8 cellular contexts compared by ENCODE assay signal in genomic region chr12:108831309-108831991, GRCh38. TPM values are rescaled to one million over a fixed set of nuclear protein-coding genes. Genes with fewer than 3 reads are reported as not detected.
DNase-seq lines count a peak whose midpoint lies in the region; ATAC-seq and TF ChIP-seq lines count a peak whose summit lies in the region.

No MANE protein-coding gene starts in this region.

- H3K27me3 ChIP-seq in muscle layer of duodenum (ENCODE audit: low read depth, low read length) (no peaks in the 10 kb centered on the region), BE2C (no peaks in the 10 kb centered on the region)

- in situ Hi-C loops in GM13977 (cut with MboI; ENCODE audit: low pct_unique_long_range_greater_than_20kb, low sequenced_read_pairs, unreplicated experiment): no loop called here

- peak; percentile 67 for ATAC-seq in GM21423 (IDR thresholded peaks at IDR 0.05; ENCODE audit: unreplicated experiment)
- ATAC-seq in HG03520 (IDR thresholded peaks at IDR 0.05; ENCODE audit: unreplicated experiment): peak; percentile 56
- no peak for ATAC-seq in HG03039 (IDR thresholded peaks at IDR 0.05; ENCODE audit: unreplicated experiment)

- peaks cover 15% of the 10 kb centered on the region in 2 donors for H3K36me3 ChIP-seq in muscle layer of duodenum (ENCODE audit: control insufficient read depth in 1 of 2, insufficient read depth in 2 of 2, low read length in 2 of 2)
- H3K36me3 ChIP-seq in BE2C: peaks cover 19% of the 10 kb centered on the region

- H3K27ac ChIP-seq in muscle layer of duodenum (ENCODE audit: low read length): peak overlapping the region; percentile 10

- no peak overlapping the region for H3K4me3 ChIP-seq in muscle layer of duodenum (ENCODE audit: low read depth in 1 of 2, low read length in 2 of 2)
- no peak overlapping the region for H3K4me3 ChIP-seq in BE2C (ENCODE audit: low read depth, low read length)

- DNase-seq in GM13977 (ENCODE audit: low spot score): peak; percentile 64
- no peak for DNase-seq in GDM1 (lab: John Stamatoyannopoulos, UW)
- DNase-seq in BE2C: no peak
- DNase-seq in kidney tubule cell (ENCODE audit: low spot score): no peak

- H3K9me3 ChIP-seq in muscle layer of duodenum (ENCODE audit: control insufficient read depth in 1 of 2, low read length in 2 of 2) (no peaks in the 10 kb centered on the region), BE2C (no peaks in the 10 kb centered on the region)

- H3K4me1 ChIP-seq in muscle layer of duodenum (ENCODE audit: control insufficient read depth in 1 of 2, insufficient read depth in 2 of 2, low read length in 2 of 2) (peaks cover 18 to 19% of the 10 kb centered on the region in 2 donors), BE2C (peaks cover 8% of the 10 kb centered on the region)

- TF ChIP-seq CTCF in GM13977 (IDR thresholded peaks at IDR 0.05; ENCODE audit: extremely low read depth, insufficient read depth, missing control alignments): no peak
- TF ChIP-seq CTCF in BE2C (IDR thresholded peaks at IDR 0.05; ENCODE audit: low read depth, low read length): no peak

RNA-seq across cellular contexts. Expression of gene SSH1, which starts 25.9 kb away (rescaled TPM):
- 21.5 TPM for polyA plus RNA-seq in BE2C (2012; ENCODE audit: insufficient read depth, insufficient read length, low read depth)

RNA-seq across cellular contexts. Expression of gene DAO, which starts 48.4 kb away (rescaled TPM):
- not detected for polyA plus RNA-seq in BE2C (2012; ENCODE audit: insufficient read depth, insufficient read length, low read depth)
